ENCODE assay signal across 22 cellular contexts in the genomic region with DNA sequence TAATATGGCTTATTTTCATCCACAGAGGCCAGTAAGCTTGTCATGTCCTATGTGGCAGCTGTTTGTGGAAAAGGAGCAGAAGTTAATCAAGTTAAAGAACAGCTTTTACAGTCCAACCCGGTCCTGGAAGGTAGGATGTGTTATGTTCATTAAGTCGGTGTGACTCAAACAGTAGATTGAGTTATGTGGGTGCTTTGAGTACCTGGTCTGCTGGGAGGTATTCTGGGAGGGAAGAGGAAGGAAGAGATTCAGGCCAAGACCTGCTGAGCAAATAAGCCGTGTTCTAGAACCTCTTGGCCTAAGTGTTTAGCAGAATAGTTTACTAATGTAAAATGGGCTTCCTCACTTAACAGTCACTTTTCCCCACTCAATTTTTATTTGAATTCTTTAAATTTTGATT.
DNase-seq lines count a peak whose midpoint lies in the region; ATAC-seq and TF ChIP-seq lines count a peak whose summit lies in the region.
"Had no signal": no experiment of that assay in that cellular context is flagged by ENCODE, and none has a peak within 500 bp of the region (broad histone marks: within the 10 kb centered on the region; RNA-seq: fewer than 3 reads in every experiment).

No MANE protein-coding gene starts in this region.

- no peaks in the 10 kb centered on the region for H3K36me3 ChIP-seq in lung (ENCODE audit: control insufficient read depth in 2 of 2, insufficient read depth in 2 of 2, low read length in 2 of 2)
- H3K36me3 ChIP-seq in MG63: peaks cover 35% of the 10 kb centered on the region

- peaks cover 12% of the 10 kb centered on the region for H3K27me3 Mint-ChIP-seq in HFFc6 (ENCODE audit: insufficient read depth)

- ATAC-seq in esophagus mucosa (peak; percentile 78), lung (ENCODE audit: insufficient read depth, low FRiP score) (peak; percentile 86), HG02938 (IDR thresholded peaks at IDR 0.05; ENCODE audit: unreplicated experiment) (no peak), HG03280 (IDR thresholded peaks at IDR 0.05; ENCODE audit: unreplicated experiment) (no peak)
- ATAC-seq: GM23338, PC-3, Right ventricle myocardium inferior had no signal

- H3K27me3 ChIP-seq in lung (ENCODE audit: control insufficient read depth, insufficient read depth) (no peaks in the 10 kb centered on the region), MG63 (no peaks in the 10 kb centered on the region)
- H3K27me3 ChIP-seq: BLaER1, SJCRH30 had no signal

- H3K9me3 ChIP-seq in lung (ENCODE audit: control insufficient read depth in 2 of 2, insufficient read depth in 1 of 2, low read length in 1 of 2) (no peaks in the 10 kb centered on the region), MG63 (no peaks in the 10 kb centered on the region)
- H3K9me3 ChIP-seq: BLaER1, SJCRH30 had no signal

- H3K27ac Mint-ChIP-seq in HFFc6: peak overlapping the region; percentile 6; the same call in 1 of the 2 replicates
- H3K27ac Mint-ChIP-seq: CD4-positive, CD25-positive, alpha-beta regulatory T cell; GM23338 had no signal

- DNase-seq in HFFc6: no peak
- peak; percentile 20 for DNase-seq in SK-N-DZ (ENCODE audit: low spot score)
- DNase-seq in lung (ENCODE audit: low spot score): peak; percentile 44
- DNase-seq in posterior vena cava (ENCODE audit: low spot score): no peak
- no peak for DNase-seq in MG63
- DNase-seq: CD4-positive, CD25-positive, alpha-beta regulatory T cell; H9; Karpas-422; NCI-H1092 treated with DMSO at 0.1 percent for 48 hours; NCI-H1436; NCI-H187; NCI-H2171 treated with DMSO at 0.1 percent for 48 hours; NCI-H345; NCI-H510A treated with DMSO at 0.1 percent for 48 hours; PC-3; SJCRH30 had no signal

- WGBS in lung, 2 donors: 42 to 44% methylated on average over 3 of the region's 3 CpGs

- no peak overlapping the region; the same call in 1 of the 2 replicates for H3K4me3 Mint-ChIP-seq in HFFc6
- H3K4me3 Mint-ChIP-seq: CD4-positive, CD25-positive, alpha-beta regulatory T cell; GM23338; H9 had no signal

- H3K4me1 ChIP-seq in lung (ENCODE audit: control insufficient read depth in 2 of 2, insufficient read depth in 2 of 2, low read length in 2 of 2): peaks cover 2 to 8% of the 10 kb centered on the region in 2 donors

- no peaks in the 10 kb centered on the region for H3K9me3 Mint-ChIP-seq in HFFc6
- H3K9me3 Mint-ChIP-seq: GM23338, H9 had no signal

- TF ChIP-seq CTCF in HFFc6 (IDR thresholded peaks at IDR 0.05): no peak
- no peak for TF ChIP-seq CTCF in lung (IDR thresholded peaks at IDR 0.05; ENCODE audit: control extremely low read depth, extremely low read depth)

- H3K4me3 ChIP-seq in lung (no peak overlapping the region), MG63 (no peak overlapping the region)
- H3K4me3 ChIP-seq: BLaER1, GM23338, SJCRH30 had no signal

- H3K4me1 Mint-ChIP-seq in HFFc6 (ENCODE audit: low read depth): peaks cover 74% of the 10 kb centered on the region
- H3K4me1 Mint-ChIP-seq: CD4-positive, CD25-positive, alpha-beta regulatory T cell had no signal

- intact Hi-C loops in posterior vena cava (cut with DNase I): no loop called here

- H3K27ac ChIP-seq in lung (ENCODE audit: low read depth in 1 of 2, low read length in 1 of 2): no peak overlapping the region
- H3K27ac ChIP-seq: BLaER1, SJCRH30 had no signal

- H3K36me3 Mint-ChIP-seq in HFFc6 (ENCODE audit: low read depth): peaks cover 57% of the 10 kb centered on the region
- H3K36me3 Mint-ChIP-seq: CD4-positive, CD25-positive, alpha-beta regulatory T cell had no signal

Comparison
In these comparisons a context has a peak if more than half of its experiments do, and no peak if none do; other contexts are left out.
1. DNase-seq: peak in SK-N-DZ (single experiment) and lung (single experiment); none in HFFc6 (single experiment), posterior vena cava (single experiment) and MG63 (single experiment).
2. ATAC-seq: peak in esophagus mucosa (single experiment) and lung (single experiment); none in HG02938 (single experiment) and HG03280 (single experiment).